ENCODE assay signal across 24 cellular contexts in genomic region chr3:127491323-127491722, GRCh38.
"Had no signal": no experiment of that assay in that cellular context is flagged by ENCODE, and none has a peak within 500 bp of the region (broad histone marks: within the 10 kb centered on the region; RNA-seq: fewer than 3 reads in every experiment).

No MANE protein-coding gene starts in this region.

- H3K36me3 Mint-ChIP-seq: naive thymus-derived CD8-positive, alpha-beta T cell had no signal

- H3K4me1 ChIP-seq: right lobe of liver, suprapubic skin, transverse colon, upper lobe of right lung, vagina had no signal

- H3K9me3 ChIP-seq: ovary, right lobe of liver, suprapubic skin, transverse colon, upper lobe of right lung, vagina had no signal

- DNase-seq: cortex of kidney; effector memory CD8-positive, alpha-beta T cell; erythroblast; mammary epithelial cell; mesendoderm; midbrain; naive thymus-derived CD8-positive, alpha-beta T cell; nephron progenitor cell; nucleus accumbens; posterior cingulate gyrus; retina; stimulated activated CD4-positive, alpha-beta T cell treated with anti-CD3 and anti-CD28 coated beads, Interleukin-12 subunit alpha, Interleukin-12 subunit beta, amount 100 ng/mL, for 4 hours; stimulated activated CD4-positive, alpha-beta T cell treated with anti-CD3 and anti-CD28 coated beads, Interleukin-1b, Interleukin-23, amount 100 ng/mL, for 48 hours; stimulated activated CD4-positive, alpha-beta T cell treated with anti-CD3 and anti-CD28 coated beads, Interleukin-4, amount 100 ng/mL, for 1 hour; stimulated activated CD8-positive, alpha-beta memory T cell treated with anti-CD3 and anti-CD28 coated beads, Interleukin-4, amount 100 ng/mL, for 48 hours; stimulated activated naive CD4-positive, alpha-beta T cell; stimulated activated naive CD8-positive, alpha-beta T cell treated with anti-CD3 and anti-CD28 coated beads, Interleukin-15, amount 100 ng/mL, for 72 hours; transverse colon; upper lobe of right lung had no signal

- H3K9me3 Mint-ChIP-seq: effector memory CD8-positive, alpha-beta T cell; nephron progenitor cell; stimulated activated naive CD8-positive, alpha-beta T cell treated with anti-CD3 and anti-CD28 coated beads, Interleukin-15, amount 100 ng/mL, for 72 hours had no signal

- H3K27me3 ChIP-seq: ovary, right lobe of liver, transverse colon, upper lobe of right lung, vagina had no signal

- H3K4me3 ChIP-seq: ovary, right lobe of liver, smooth muscle cell, suprapubic skin, transverse colon, upper lobe of right lung, vagina had no signal

- H3K27ac ChIP-seq: ovary, right lobe of liver, suprapubic skin, transverse colon, upper lobe of right lung, vagina had no signal

- H3K4me2 ChIP-seq: smooth muscle cell had no signal

- H3K36me3 ChIP-seq: ovary, right lobe of liver, suprapubic skin, transverse colon, upper lobe of right lung, vagina had no signal

- H3K4me3 Mint-ChIP-seq: effector memory CD8-positive, alpha-beta T cell; naive thymus-derived CD8-positive, alpha-beta T cell; nephron progenitor cell; stimulated activated naive CD8-positive, alpha-beta T cell treated with anti-CD3 and anti-CD28 coated beads, Interleukin-15, amount 100 ng/mL, for 72 hours had no signal

- H3K27ac Mint-ChIP-seq: effector memory CD8-positive, alpha-beta T cell; naive thymus-derived CD8-positive, alpha-beta T cell; nephron progenitor cell; stimulated activated naive CD8-positive, alpha-beta T cell treated with anti-CD3 and anti-CD28 coated beads, Interleukin-15, amount 100 ng/mL, for 72 hours had no signal

- H3K4me1 Mint-ChIP-seq: nephron progenitor cell; stimulated activated naive CD8-positive, alpha-beta T cell treated with anti-CD3 and anti-CD28 coated beads, Interleukin-15, amount 100 ng/mL, for 72 hours had no signal
